Comparison of ENCODE assay signal across 7 cellular contexts in the genomic region with DNA sequence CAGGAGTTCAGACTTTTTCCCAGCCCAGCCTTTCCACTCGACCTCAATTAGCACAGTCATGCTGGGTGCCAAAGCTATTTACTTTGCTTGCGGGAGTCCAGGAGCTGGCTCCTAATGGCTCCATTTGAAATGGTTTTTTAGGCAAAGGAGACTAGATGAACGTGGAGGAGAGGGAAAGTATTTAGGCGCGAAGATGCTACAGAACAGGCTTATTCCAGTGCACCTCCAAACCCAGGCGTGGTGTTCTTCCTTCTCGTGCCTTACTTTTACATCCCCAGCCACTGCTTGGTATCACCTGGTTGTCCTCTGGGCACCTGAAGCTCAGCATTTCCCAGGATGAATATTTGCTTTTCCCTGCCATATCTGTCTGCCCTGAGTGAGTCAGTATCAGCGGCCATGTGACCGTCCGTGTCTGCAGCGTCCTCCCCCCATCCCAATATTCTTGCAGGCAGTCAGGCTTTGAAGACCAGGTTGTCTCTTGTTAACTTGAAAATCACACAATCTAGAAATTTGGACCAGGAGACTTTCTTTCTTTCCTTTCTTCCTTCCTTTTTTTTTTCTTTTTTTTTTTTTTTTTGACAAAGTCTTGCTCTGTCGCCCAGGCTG.
A peak's percentile ranks its signal among the peaks of the same experiment; 100 is the strongest.
DNase-seq lines count a peak whose midpoint lies in the region; ATAC-seq and TF ChIP-seq lines count a peak whose summit lies in the region.

No MANE protein-coding gene starts in this region.

- no peaks in the 10 kb centered on the region for H4K20me1 ChIP-seq in HCT116 (ENCODE audit: insufficient read depth)

- no peaks in the 10 kb centered on the region for H3K27me3 ChIP-seq in HCT116 (ENCODE audit: insufficient read depth, low read length)

- H3K9ac ChIP-seq in HCT116 (ENCODE audit: low read length), result peak overlapping the region; percentile 69

- peaks cover 16 to 29% of the 10 kb centered on the region in 2 experiments for H3K4me1 ChIP-seq in HCT116 (ENCODE audit: control insufficient read depth in 1 of 2, insufficient read depth in 2 of 2, low read length in 2 of 2)

- no peaks in the 10 kb centered on the region for H3K36me3 ChIP-seq in HCT116 (ENCODE audit: control insufficient read depth in 1 of 2, insufficient read depth in 2 of 2, low read length in 2 of 2)

- no peaks in the 10 kb centered on the region for H3K9me2 ChIP-seq in HCT116 (ENCODE audit: insufficient read depth)

- H3K4me3 ChIP-seq in HCT116 (replicated peaks in 1 of 2; ENCODE audit: low read depth in 1 of 2, low read length in 2 of 2), result peak overlapping the region; percentile 54 to 64
- H3K4me3 ChIP-seq in retinal pigment epithelial cell (ENCODE audit: low read length), result peak overlapping the region; percentile 11

- TF ChIP-seq RAD21 in HCT116 (IDR thresholded peaks at IDR 0.05; ENCODE audit: low read depth), result no peak

- intact Hi-C loops in HCT116 (cut with micrococcal nuclease), result no loop called here

- H3K27ac ChIP-seq in HCT116 (ENCODE audit: low read depth, low read length) (peak overlapping the region; percentile 89), epithelial cell of prostate (peak overlapping the region; percentile 87)

- no peaks in the 10 kb centered on the region for H3K79me2 ChIP-seq in HCT116 (ENCODE audit: insufficient read depth, low read length)

- peak overlapping the region; percentile 100 for H3K4me2 ChIP-seq in HCT116 (ENCODE audit: low read length)

- TSS peak; percentile 89 for BruUV-seq in HCT116 (replicated peaks; lab: Mats Ljungman, UMichigan)

- no peak for DNase-seq in HCT116 (ENCODE audit: low read depth, low spot score)
- peak; percentile 52 for DNase-seq in OCI-M1 (lab: John Stamatoyannopoulos, UW)
- no peak for DNase-seq in epithelial cell of prostate (ENCODE audit: low read depth, low spot score)
- DNase-seq in retinal pigment epithelial cell (ENCODE audit: low read depth), result peak; percentile 53
- no peak for DNase-seq in retina
- no peak for DNase-seq in C1 segment of cervical spinal cord (lab: John Stamatoyannopoulos, UW)

- CTCF ChIA-PET in HCT116 (lab: Charles Lee), result interaction anchor here (0.9 to 1.4 kb wide), 3 partner anchors 78 to 398 kb away, joined by 3 to 9 read pairs (median 3); no protein-coding TSS in a partner anchor

- no peak for TF ChIP-seq POLR2A in HCT116 (IDR thresholded peaks at IDR 0.05; ENCODE audit: borderline replicate concordance, extremely low read depth, insufficient read depth, insufficient read length)

- H2AFZ ChIP-seq in HCT116 (ENCODE audit: low read depth, low read length, poor library complexity, severe bottlenecking), result no peak overlapping the region

- ATAC-seq in HCT116 (no peak; the same call in 1 of the 2 replicates), HG03354 (IDR thresholded peaks at IDR 0.05; ENCODE audit: poor library complexity, severe bottlenecking, unreplicated experiment) (no peak)

- TF ChIP-seq CTCF in HCT116 (IDR thresholded peaks at IDR 0.05 in 2 of 3, conservative IDR thresholded peaks at IDR 0.05 in 1 of 3; ENCODE audit: borderline replicate concordance in 1 of 3, insufficient read depth in 1 of 3, low read depth in 2 of 3, low read length in 2 of 3), result no peak
- no peak for TF ChIP-seq CTCF in retinal pigment epithelial cell (conservative IDR thresholded peaks at IDR 0.05; ENCODE audit: low read depth, low read length)

- POLR2A ChIA-PET in HCT116 (lab: Charles Lee), result no interaction called here

- H3K9me3 ChIP-seq in HCT116 (ENCODE audit: control insufficient read depth in 1 of 2, insufficient read depth in 1 of 2, low read depth in 1 of 2, low read length in 2 of 2), result peaks cover 0 to 5% of the 10 kb centered on the region in 2 experiments; a peak in 1 of 4 replicates

- RAD21 ChIA-PET in HCT116 (lab: Charles Lee; ENCODE audit: low non-redundant PET in 1 of 2, low total read pairs in 2 of 2, uncharacterized antibody in 2 of 2, unreplicated experiment in 2 of 2), result interaction anchor here in 1 of 2 experiments (0.6 kb wide), 1 partner anchor 107 kb away, joined by 3 read pairs; no protein-coding TSS in a partner anchor

TF ChIP-seq in HCT116, 20 proteins besides CTCF, POLR2A, EP300 and RAD21:
- TF ChIP-seq, protein P1, sequence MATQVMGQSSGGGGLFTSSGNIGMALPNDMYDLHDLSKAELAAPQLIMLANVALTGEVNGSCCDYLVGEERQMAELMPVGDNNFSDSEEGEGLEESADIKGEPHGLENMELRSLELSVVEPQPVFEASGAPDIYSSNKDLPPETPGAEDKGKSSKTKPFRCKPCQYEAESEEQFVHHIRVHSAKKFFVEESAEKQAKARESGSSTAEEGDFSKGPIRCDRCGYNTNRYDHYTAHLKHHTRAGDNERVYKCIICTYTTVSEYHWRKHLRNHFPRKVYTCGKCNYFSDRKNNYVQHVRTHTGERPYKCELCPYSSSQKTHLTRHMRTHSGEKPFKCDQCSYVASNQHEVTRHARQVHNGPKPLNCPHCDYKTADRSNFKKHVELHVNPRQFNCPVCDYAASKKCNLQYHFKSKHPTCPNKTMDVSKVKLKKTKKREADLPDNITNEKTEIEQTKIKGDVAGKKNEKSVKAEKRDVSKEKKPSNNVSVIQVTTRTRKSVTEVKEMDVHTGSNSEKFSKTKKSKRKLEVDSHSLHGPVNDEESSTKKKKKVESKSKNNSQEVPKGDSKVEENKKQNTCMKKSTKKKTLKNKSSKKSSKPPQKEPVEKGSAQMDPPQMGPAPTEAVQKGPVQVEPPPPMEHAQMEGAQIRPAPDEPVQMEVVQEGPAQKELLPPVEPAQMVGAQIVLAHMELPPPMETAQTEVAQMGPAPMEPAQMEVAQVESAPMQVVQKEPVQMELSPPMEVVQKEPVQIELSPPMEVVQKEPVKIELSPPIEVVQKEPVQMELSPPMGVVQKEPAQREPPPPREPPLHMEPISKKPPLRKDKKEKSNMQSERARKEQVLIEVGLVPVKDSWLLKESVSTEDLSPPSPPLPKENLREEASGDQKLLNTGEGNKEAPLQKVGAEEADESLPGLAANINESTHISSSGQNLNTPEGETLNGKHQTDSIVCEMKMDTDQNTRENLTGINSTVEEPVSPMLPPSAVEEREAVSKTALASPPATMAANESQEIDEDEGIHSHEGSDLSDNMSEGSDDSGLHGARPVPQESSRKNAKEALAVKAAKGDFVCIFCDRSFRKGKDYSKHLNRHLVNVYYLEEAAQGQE (IDR thresholded peaks at IDR 0.05; ENCODE audit: low read depth), result no peak
- no peak for TF ChIP-seq POLR2AphosphoS5 (IDR thresholded peaks at IDR 0.05; ENCODE audit: low read depth, low read length)
- no peak for TF ChIP-seq CBX3 (IDR thresholded peaks at IDR 0.05; ENCODE audit: low read depth)
- TF ChIP-seq EGR1 (IDR thresholded peaks at IDR 0.05; ENCODE audit: low read depth), result no peak
- TF ChIP-seq CEBPB (IDR thresholded peaks at IDR 0.05; ENCODE audit: low read depth), result no peak
- TF ChIP-seq TCF7L2 (IDR thresholded peaks at IDR 0.05; ENCODE audit: borderline replicate concordance, extremely low read depth, insufficient read depth, insufficient read length), result no peak
- no peak for TF ChIP-seq JUND (IDR thresholded peaks at IDR 0.05)
- no peak for TF ChIP-seq ZFX (IDR thresholded peaks at IDR 0.05)
- no peak for TF ChIP-seq EZH2phosphoT487 (IDR thresholded peaks at IDR 0.05; ENCODE audit: borderline replicate concordance)
- no peak for TF ChIP-seq ZNF274 (IDR thresholded peaks at IDR 0.05; ENCODE audit: low read depth, low read length)
- TF ChIP-seq, protein P2, sequence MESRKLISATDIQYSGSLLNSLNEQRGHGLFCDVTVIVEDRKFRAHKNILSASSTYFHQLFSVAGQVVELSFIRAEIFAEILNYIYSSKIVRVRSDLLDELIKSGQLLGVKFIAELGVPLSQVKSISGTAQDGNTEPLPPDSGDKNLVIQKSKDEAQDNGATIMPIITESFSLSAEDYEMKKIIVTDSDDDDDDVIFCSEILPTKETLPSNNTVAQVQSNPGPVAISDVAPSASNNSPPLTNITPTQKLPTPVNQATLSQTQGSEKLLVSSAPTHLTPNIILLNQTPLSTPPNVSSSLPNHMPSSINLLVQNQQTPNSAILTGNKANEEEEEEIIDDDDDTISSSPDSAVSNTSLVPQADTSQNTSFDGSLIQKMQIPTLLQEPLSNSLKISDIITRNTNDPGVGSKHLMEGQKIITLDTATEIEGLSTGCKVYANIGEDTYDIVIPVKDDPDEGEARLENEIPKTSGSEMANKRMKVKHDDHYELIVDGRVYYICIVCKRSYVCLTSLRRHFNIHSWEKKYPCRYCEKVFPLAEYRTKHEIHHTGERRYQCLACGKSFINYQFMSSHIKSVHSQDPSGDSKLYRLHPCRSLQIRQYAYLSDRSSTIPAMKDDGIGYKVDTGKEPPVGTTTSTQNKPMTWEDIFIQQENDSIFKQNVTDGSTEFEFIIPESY (IDR thresholded peaks at IDR 0.05; ENCODE audit: extremely low read depth, insufficient replicate concordance, low read length), result no peak
TF ChIP-seq in HCT116: peak in this region for 0.

Comparison
In these comparisons a context has a peak if more than half of its experiments do, and no peak if none do; other contexts are left out.
1. DNase-seq: peak in OCI-M1 (single experiment) and retinal pigment epithelial cell (single experiment); none in HCT116 (single experiment), epithelial cell of prostate (single experiment), retina (single experiment) and C1 segment of cervical spinal cord (0 of 14).